Comparison of ENCODE assay signal across 8 cellular contexts in genomic region chr5:56480305-56481146, GRCh38.
A peak's percentile ranks its signal among the peaks of the same experiment; 100 is the strongest.
DNase-seq lines count a peak whose midpoint lies in the region; ATAC-seq and TF ChIP-seq lines count a peak whose summit lies in the region.

No MANE protein-coding gene starts in this region.

- H3K9me3 ChIP-seq in BLaER1 (peaks cover 15% of the 10 kb centered on the region; the same call in 1 of the 2 replicates), iPS-18a (ENCODE audit: control insufficient read depth, low read depth, low read length) (no peaks in the 10 kb centered on the region)

- ATAC-seq in GM21723 (IDR thresholded peaks at IDR 0.05; ENCODE audit: unreplicated experiment) (peak; percentile 46), HG03571 (IDR thresholded peaks at IDR 0.05; ENCODE audit: unreplicated experiment) (no peak)

- DNase-seq in RPMI8226: peak; percentile 22
- DNase-seq in brain microvascular endothelial cell: peak; percentile 84
- peak; percentile 62 for DNase-seq in putamen (ENCODE audit: low spot score)
- DNase-seq in NCI-H2107 (lab: John Stamatoyannopoulos, UW): no peak

- in situ Hi-C loops in brain microvascular endothelial cell (cut with HindIII; ENCODE audit: low pct_ligation_motif_present, low sequenced_read_pairs): no loop called here

- H3K9ac ChIP-seq in BLaER1: peak overlapping the region; percentile 85
- H3K9ac ChIP-seq in iPS-18a (ENCODE audit: low read length): peak overlapping the region; percentile 53

- H3K4me1 ChIP-seq in BLaER1: peaks cover 65% of the 10 kb centered on the region
- H3K4me1 ChIP-seq in iPS-18a (ENCODE audit: control insufficient read depth, low read depth, low read length): peaks cover 8% of the 10 kb centered on the region

- no peak for TF ChIP-seq CTCF in brain microvascular endothelial cell (IDR thresholded peaks at IDR 0.05; ENCODE audit: low read depth, low read length, missing control alignments)

- H4K20me1 ChIP-seq in BLaER1: no peaks in the 10 kb centered on the region

- H3K4me2 ChIP-seq in BLaER1: peak overlapping the region; percentile 95

- no peaks in the 10 kb centered on the region for H3K27me3 ChIP-seq in BLaER1
- H3K27me3 ChIP-seq in brain microvascular endothelial cell (replicated peaks): no peaks in the 10 kb centered on the region
- peaks cover 35% of the 10 kb centered on the region for H3K27me3 ChIP-seq in iPS-18a (ENCODE audit: control insufficient read depth, insufficient read depth, low read length)

- H3K4me3 ChIP-seq in BLaER1: peak overlapping the region; percentile 67
- H3K4me3 ChIP-seq in brain microvascular endothelial cell (ENCODE audit: low read depth, low read length): peak overlapping the region; percentile 66
- H3K4me3 ChIP-seq in iPS-18a (ENCODE audit: low read length): peak overlapping the region; percentile 76

- H3K36me3 ChIP-seq in BLaER1 (no peaks in the 10 kb centered on the region), brain microvascular endothelial cell (replicated peaks) (no peaks in the 10 kb centered on the region), iPS-18a (ENCODE audit: control insufficient read depth, low read depth, low read length) (no peaks in the 10 kb centered on the region)

- H3K27ac ChIP-seq in BLaER1 (peak overlapping the region; percentile 90), brain microvascular endothelial cell (peak overlapping the region; percentile 83), iPS-18a (ENCODE audit: low read length) (no peak overlapping the region)
